Comparison of ENCODE assay signal across 3 cellular contexts in genomic region chr12:57868211-57868610, GRCh38.
A peak's percentile ranks its signal among the peaks of the same experiment; 100 is the strongest.
TF ChIP-seq lines count a peak whose summit lies in the region.

No MANE protein-coding gene starts in this region.

TF ChIP-seq in H1, 55 proteins besides CTCF, POLR2A, EP300 and RAD21:
- TF ChIP-seq, protein P1, sequence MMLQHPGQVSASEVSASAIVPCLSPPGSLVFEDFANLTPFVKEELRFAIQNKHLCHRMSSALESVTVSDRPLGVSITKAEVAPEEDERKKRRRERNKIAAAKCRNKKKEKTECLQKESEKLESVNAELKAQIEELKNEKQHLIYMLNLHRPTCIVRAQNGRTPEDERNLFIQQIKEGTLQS (IDR thresholded peaks at IDR 0.05; ENCODE audit: insufficient read depth, low read depth, low read length), result no peak
- TF ChIP-seq USF2 (IDR thresholded peaks at IDR 0.05; ENCODE audit: low read length), result no peak
- TF ChIP-seq GTF2F1 (IDR thresholded peaks at IDR 0.05; ENCODE audit: borderline replicate concordance, low read depth, low read length), result no peak
- no peak for TF ChIP-seq CEBPB (IDR thresholded peaks at IDR 0.05; ENCODE audit: low read depth, low read length)
- TF ChIP-seq RBBP5 (IDR thresholded peaks at IDR 0.05; ENCODE audit: borderline replicate concordance, low read depth, low read length), result no peak
- TF ChIP-seq SIN3A (conservative IDR thresholded peaks at IDR 0.05 in 1 of 2, IDR thresholded peaks at IDR 0.05 in 1 of 2; ENCODE audit: low read depth in 1 of 2, low read length in 2 of 2), result no peak
- TF ChIP-seq RNF2 (IDR thresholded peaks at IDR 0.05; ENCODE audit: borderline replicate concordance, low read depth, low read length, missing control alignments, poor library complexity, severe bottlenecking), result no peak
- TF ChIP-seq SIX5 (IDR thresholded peaks at IDR 0.05; ENCODE audit: low read depth, low read length), result no peak
- no peak for TF ChIP-seq EGR1 (IDR thresholded peaks at IDR 0.05; ENCODE audit: borderline replicate concordance, low read depth, low read length)
- TF ChIP-seq SP2 (IDR thresholded peaks at IDR 0.05; ENCODE audit: low read length), result no peak
- no peak for TF ChIP-seq NRF1 (IDR thresholded peaks at IDR 0.05; ENCODE audit: low read depth, low read length)
- no peak for TF ChIP-seq TEAD4 (IDR thresholded peaks at IDR 0.05; ENCODE audit: low read depth, low read length)
- no peak for TF ChIP-seq EZH2 (IDR thresholded peaks at IDR 0.05; ENCODE audit: low read depth, low read length, severe bottlenecking)

TF ChIP-seq in neural cell, 6 proteins besides CTCF, POLR2A, EP300 and RAD21:
- TF ChIP-seq, protein P2, sequence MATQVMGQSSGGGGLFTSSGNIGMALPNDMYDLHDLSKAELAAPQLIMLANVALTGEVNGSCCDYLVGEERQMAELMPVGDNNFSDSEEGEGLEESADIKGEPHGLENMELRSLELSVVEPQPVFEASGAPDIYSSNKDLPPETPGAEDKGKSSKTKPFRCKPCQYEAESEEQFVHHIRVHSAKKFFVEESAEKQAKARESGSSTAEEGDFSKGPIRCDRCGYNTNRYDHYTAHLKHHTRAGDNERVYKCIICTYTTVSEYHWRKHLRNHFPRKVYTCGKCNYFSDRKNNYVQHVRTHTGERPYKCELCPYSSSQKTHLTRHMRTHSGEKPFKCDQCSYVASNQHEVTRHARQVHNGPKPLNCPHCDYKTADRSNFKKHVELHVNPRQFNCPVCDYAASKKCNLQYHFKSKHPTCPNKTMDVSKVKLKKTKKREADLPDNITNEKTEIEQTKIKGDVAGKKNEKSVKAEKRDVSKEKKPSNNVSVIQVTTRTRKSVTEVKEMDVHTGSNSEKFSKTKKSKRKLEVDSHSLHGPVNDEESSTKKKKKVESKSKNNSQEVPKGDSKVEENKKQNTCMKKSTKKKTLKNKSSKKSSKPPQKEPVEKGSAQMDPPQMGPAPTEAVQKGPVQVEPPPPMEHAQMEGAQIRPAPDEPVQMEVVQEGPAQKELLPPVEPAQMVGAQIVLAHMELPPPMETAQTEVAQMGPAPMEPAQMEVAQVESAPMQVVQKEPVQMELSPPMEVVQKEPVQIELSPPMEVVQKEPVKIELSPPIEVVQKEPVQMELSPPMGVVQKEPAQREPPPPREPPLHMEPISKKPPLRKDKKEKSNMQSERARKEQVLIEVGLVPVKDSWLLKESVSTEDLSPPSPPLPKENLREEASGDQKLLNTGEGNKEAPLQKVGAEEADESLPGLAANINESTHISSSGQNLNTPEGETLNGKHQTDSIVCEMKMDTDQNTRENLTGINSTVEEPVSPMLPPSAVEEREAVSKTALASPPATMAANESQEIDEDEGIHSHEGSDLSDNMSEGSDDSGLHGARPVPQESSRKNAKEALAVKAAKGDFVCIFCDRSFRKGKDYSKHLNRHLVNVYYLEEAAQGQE (IDR thresholded peaks at IDR 0.05; ENCODE audit: borderline replicate concordance), result peak; percentile 77
- TF ChIP-seq POLR2AphosphoS5 (IDR thresholded peaks at IDR 0.05) (no peak), SMC3 (conservative IDR thresholded peaks at IDR 0.05; ENCODE audit: poor library complexity) (no peak), TAF1 (IDR thresholded peaks at IDR 0.05; ENCODE audit: low read depth) (no peak), EZH2 (IDR thresholded peaks at IDR 0.05; ENCODE audit: borderline replicate concordance, insufficient read depth, low read length, poor library complexity, severe bottlenecking) (no peak)
TF ChIP-seq in neural cell: peak in this region for 1.

TF ChIP-seq in HEK293T, 16 proteins besides CTCF, POLR2A, EP300 and RAD21:
- TF ChIP-seq HDGF (IDR thresholded peaks at IDR 0.05; ENCODE audit: borderline replicate concordance), result no peak
